Comparison of ENCODE assay signal across 8 cellular contexts in the genomic region with DNA sequence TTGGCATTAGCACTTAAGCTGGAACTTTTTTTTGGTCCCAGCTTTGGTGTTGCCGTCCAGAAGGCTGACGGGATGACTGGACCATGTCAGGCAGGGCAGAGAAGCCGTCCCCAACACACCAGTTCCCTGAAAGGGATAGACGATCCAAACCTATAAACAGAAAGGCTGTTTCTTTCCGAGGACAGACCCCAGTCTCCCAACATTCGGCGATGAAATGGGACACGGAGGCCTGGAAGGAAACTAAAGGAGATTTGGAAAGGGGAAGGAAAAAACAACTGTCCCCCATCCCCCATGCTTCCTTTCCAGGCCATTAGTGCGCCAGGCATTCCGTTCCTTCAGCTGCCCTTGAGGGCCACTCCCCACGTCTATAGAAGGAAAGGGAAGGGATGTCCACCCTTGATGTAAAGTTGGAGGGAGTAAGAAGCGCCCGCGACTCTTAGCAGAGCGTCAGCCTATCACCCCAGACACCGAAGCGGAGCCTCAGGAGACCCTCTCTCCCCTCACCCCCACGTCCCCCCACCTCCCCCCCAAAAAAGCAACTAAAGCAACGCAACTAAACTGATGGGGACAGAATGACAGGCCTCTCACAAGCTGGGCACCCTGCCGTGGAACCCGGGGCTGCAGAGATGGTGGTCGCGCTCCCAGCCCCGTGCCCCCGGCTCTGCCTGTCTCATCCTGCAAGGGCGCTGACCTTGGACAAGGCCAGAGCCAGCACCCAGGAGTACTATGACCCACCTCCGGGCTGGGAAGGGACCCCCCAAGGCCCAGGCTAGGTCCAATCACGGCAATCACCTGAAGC. TPM values are rescaled to one million over a fixed set of nuclear protein-coding genes. Genes with fewer than 3 reads are reported as not detected.
DNase-seq lines count a peak whose midpoint lies in the region; ATAC-seq, FAIRE-seq and TF ChIP-seq lines count a peak whose summit lies in the region.

No MANE protein-coding gene starts in this region.

- H3K9me3 ChIP-seq in K562 (replicated peaks; ENCODE audit: control insufficient read depth, insufficient read depth, low read depth, low read length) (no peaks in the 10 kb centered on the region; the same call in 1 of the 2 replicates), suprapubic skin (no peaks in the 10 kb centered on the region)

- FAIRE-seq in K562 (lab: Jason Lieb, UNC), result no peak

- intact Hi-C loops in K562 (cut with micrococcal nuclease) (loop anchor here (5.0 kb wide), 1 partner anchor 135 kb away; no protein-coding TSS in a partner anchor), left colon (cut with DNase I, micrococcal nuclease) (loop anchor here in 1 of 2 donors (10.0 kb wide), 1 partner anchor 132 kb away; no protein-coding TSS in a partner anchor)

- H3K36me3 ChIP-seq in K562 (ENCODE audit: control insufficient read depth, insufficient read depth, low read length) (peaks cover 9% of the 10 kb centered on the region; the same call in 1 of the 3 replicates), suprapubic skin (no peaks in the 10 kb centered on the region)

- peak overlapping the region; percentile 88 to 92 for H3K9ac ChIP-seq in K562 (ENCODE audit: insufficient read depth in 1 of 2, low read depth in 2 of 2, low read length in 2 of 2)

- CTCF ChIA-PET in K562 (lab: Yijun Ruan, JAX; ENCODE audit: low intra/inter-chr PET ratio), result no interaction called here

- TF ChIP-seq RAD21 in K562 (CRISPR knock-in tag; conservative IDR thresholded peaks at IDR 0.05 in 1 of 2, IDR thresholded peaks at IDR 0.05 in 1 of 2), result no peak

- POLR2A ChIA-PET in K562 (lab: Yijun Ruan, JAX), result interaction anchor here (0.6 to 1.6 kb wide), 9 partner anchors 12 to 348 kb away, joined by 3 to 5 read pairs (median 3); partner anchors contain the start of genes MROH8 and RPN2

- peaks cover 4% of the 10 kb centered on the region for H3K9me1 ChIP-seq in K562 (ENCODE audit: control insufficient read depth, insufficient read depth, low read length)

- H3K79me2 ChIP-seq in K562 (ENCODE audit: control insufficient read depth, insufficient read depth, low read length), result peaks cover 49% of the 10 kb centered on the region

- H3K4me3 ChIP-seq in K562 (peak overlapping the region; percentile 84), suprapubic skin (peak overlapping the region; percentile 87)

- DNase-seq in G401 (ENCODE audit: low spot score), result peak; percentile 31
- DNase-seq in LHCN-M2 (ENCODE audit: low read depth), result peak; percentile 41
- DNase-seq in K562 (ENCODE audit: extremely low read depth in 1 of 4, low spot score in 3 of 4), result peak in 1 of 4 experiments; percentile 39
- DNase-seq in left colon, result peak in 1 of 2 donors; percentile 42
- no peak for DNase-seq in suprapubic skin (ENCODE audit: low spot score in 2 of 2)
- no peak for DNase-seq in HuH-7.5 (ENCODE audit: low spot score)
- no peak for DNase-seq in pons (ENCODE audit: low spot score)

- TF ChIP-seq POLR2A in K562 (conservative IDR thresholded peaks at IDR 0.05) (no peak), suprapubic skin (IDR thresholded peaks at IDR 0.05) (no peak)

- TF ChIP-seq CTCF in K562 (IDR thresholded peaks at IDR 0.05 in 2 of 3, conservative IDR thresholded peaks at IDR 0.05 in 1 of 3; ENCODE audit: insufficient read depth in 2 of 3, low read depth in 1 of 3, low read length in 3 of 3) (no peak), suprapubic skin (IDR thresholded peaks at IDR 0.05) (no peak)

- H3K27ac ChIP-seq in K562 (ENCODE audit: extremely low read depth, low read depth, low read length), result peak overlapping the region; percentile 97
- H3K27ac ChIP-seq in suprapubic skin, result peak overlapping the region; percentile 100

- ATAC-seq in K562 (peak; percentile 29), left colon (peak; percentile 58), HG03108 (IDR thresholded peaks at IDR 0.05; ENCODE audit: unreplicated experiment) (no peak)

- peak overlapping the region; percentile 85 for H3K4me2 ChIP-seq in K562 (ENCODE audit: insufficient read depth, low read length)

- peak overlapping the region; percentile 94 for H2AFZ ChIP-seq in K562 (ENCODE audit: low read depth, low read length)

- H3K27me3 ChIP-seq in K562 (ENCODE audit: control insufficient read depth in 2 of 2, insufficient read depth in 2 of 2, low read length in 2 of 2) (no peaks in the 10 kb centered on the region), suprapubic skin (no peaks in the 10 kb centered on the region)

- no peaks in the 10 kb centered on the region; the same call in 1 of the 2 replicates for H4K20me1 ChIP-seq in K562 (replicated peaks; ENCODE audit: control insufficient read depth, insufficient read depth, low read length)

- no peak for TF ChIP-seq EP300 in K562 (IDR thresholded peaks at IDR 0.05; ENCODE audit: low read length)
- TF ChIP-seq EP300 in suprapubic skin (IDR thresholded peaks at IDR 0.05), result no peak

- in situ Hi-C loops in G401 (cut with HindIII; ENCODE audit: low sequenced_read_pairs), result no loop called here
- in situ Hi-C loops in K562 (cut with MboI), result loop anchor here (5.0 kb wide), 1 partner anchor 255 kb away; no protein-coding TSS in a partner anchor

- under 1% methylated on average over 24 of the region's 28 CpGs for WGBS in K562 (ENCODE audit: insufficient coverage, low coverage, missing lambda C conversion rate)
- WGBS in suprapubic skin, result 2% methylated on average over 19 of the region's 28 CpGs

- BruUV-seq in K562 (replicated peaks; lab: Mats Ljungman, UMichigan), result TSS peak; percentile 78

- H3K4me1 ChIP-seq in K562 (replicated peaks in 1 of 2; ENCODE audit: control insufficient read depth in 2 of 2, insufficient read depth in 2 of 2, low read length in 2 of 2) (peaks cover 28 to 32% of the 10 kb centered on the region in 2 experiments), suprapubic skin (peaks cover 60% of the 10 kb centered on the region)

TF ChIP-seq in K562, 482 proteins besides CTCF, POLR2A, EP300 and RAD21 (continues in another document):
- TF ChIP-seq KAT7 (CRISPR knock-in tag; IDR thresholded peaks at IDR 0.05; ENCODE audit: borderline replicate concordance) (0 out of 2 replicates have a peak, but pooled peaks have one; percentile 48), ZNF707 (CRISPR knock-in tag; conservative IDR thresholded peaks at IDR 0.05) (no peak)
- TF ChIP-seq, protein P1, sequence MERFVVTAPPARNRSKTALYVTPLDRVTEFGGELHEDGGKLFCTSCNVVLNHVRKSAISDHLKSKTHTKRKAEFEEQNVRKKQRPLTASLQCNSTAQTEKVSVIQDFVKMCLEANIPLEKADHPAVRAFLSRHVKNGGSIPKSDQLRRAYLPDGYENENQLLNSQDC (CRISPR knock-in tag; IDR thresholded peaks at IDR 0.05), result no peak

RNA-seq across cellular contexts. Expression of gene BLCAP, which starts 0.6 kb away (rescaled TPM):
- 19.3 and 24.9 TPM in 2 replicates for total RNA-seq in G401 (2014; rRNA removed; shearing (Covaris generic))
- total RNA-seq in LHCN-M2 (2014; rRNA removed) (82.2 and 108 TPM in 2 replicates), K562 (2014; rRNA removed) (20.6 and 24.2 TPM in 2 replicates), K562 (2014; rRNA removed; fragmentation: Illumina TruSeq; extraction: Trizol) (19.6 and 21.0 TPM in 2 replicates), K562 (2015; rRNA removed; fragmentation: Illumina TruSeq; extraction: Trizol) (26.4 and 27.6 TPM in 2 replicates), K562 (2021) (30.1 and 34.0 TPM in 2 replicates), left colon (100 to 1,000 TPM in 1 of 2 donors, 10 to 100 TPM in 1; 98.9 to 104 TPM), suprapubic skin (100 to 1,000 TPM; 126 to 198 (median 136) TPM)
- 86.2 TPM for polyA plus RNA-seq in LHCN-M2 (2012)
- total RNA-seq in K562 (2011; cell fraction: chromatin; rRNA removed; ENCODE audit: low replicate concordance), result 43.7 and 53.8 TPM in 2 replicates
- 36.5 and 40.0 TPM in 2 replicates for total RNA-seq in K562 (2011; cell fraction: nucleolus; rRNA removed)
- 62.1 and 86.8 TPM in 2 replicates for total RNA-seq in K562 (2011; cell fraction: nucleoplasm; rRNA removed)
- polyA plus RNA-seq in K562 (2011; rRNA removed) (29.6 and 41.5 TPM in 2 replicates), K562 (2014; fragmentation: Illumina TruSeq; extraction: Trizol) (31.5 and 31.9 TPM in 2 replicates), K562 (2014; fragmentation: Nextera tagmentation; extraction: Ambion mirVana) (10 to 100 TPM; 16.9 to 17.3 TPM), K562 (2014; rRNA removed) (37.1 and 38.9 TPM in 2 replicates)
- 47.2 and 47.4 TPM in 2 replicates for polyA plus RNA-seq in K562 (2011; cell fraction: cytosol; rRNA removed)
- 31.4 and 37.8 TPM in 2 replicates for polyA plus RNA-seq in K562 (2011; cell fraction: nucleus; rRNA removed)
- 25.2 and 30.6 TPM in 2 replicates for polyA plus RNA-seq in K562 (2012)
- 23.6 and 40.0 TPM in 2 replicates for polyA minus RNA-seq in K562 (2011; rRNA and poly(A)+ RNA removed)
- 11.2 and 17.5 TPM in 2 replicates for polyA minus RNA-seq in K562 (2011; cell fraction: cytosol; rRNA and poly(A)+ RNA removed)
- 9.4 and 10.1 TPM in 2 replicates for polyA minus RNA-seq in K562 (2011; cell fraction: nucleus; rRNA and poly(A)+ RNA removed)

RNA-seq across cellular contexts. Expression of gene NNAT, which starts 6.0 kb away (rescaled TPM):
- total RNA-seq in G401 (2014; rRNA removed; shearing (Covaris generic)), result not detected in 2 replicates
- total RNA-seq in LHCN-M2 (2014; rRNA removed) (0.26 TPM in 1 of 2 replicates, not detected in the other), K562 (2014; rRNA removed) (not detected in 2 replicates), K562 (2014; rRNA removed; fragmentation: Illumina TruSeq; extraction: Trizol) (not detected in 2 replicates), K562 (2015; rRNA removed; fragmentation: Illumina TruSeq; extraction: Trizol) (not detected in 2 replicates), K562 (2021) (0.13 TPM in 1 of 2 replicates, not detected in the other), left colon (1 to 10 TPM in 1 of 2 donors, not detected in 1; 3.4 TPM), suprapubic skin (10 to 100 TPM in 1 of 4 donors, 1 to 10 TPM in 3; 3.0 to 15.2 (median 6.2) TPM)
- polyA plus RNA-seq in LHCN-M2 (2012), result 1.3 TPM
- not detected in 2 replicates for total RNA-seq in K562 (2011; cell fraction: chromatin; rRNA removed; ENCODE audit: low replicate concordance)
- total RNA-seq in K562 (2011; cell fraction: nucleolus; rRNA removed), result not detected in 2 replicates
- not detected in 2 replicates for total RNA-seq in K562 (2011; cell fraction: nucleoplasm; rRNA removed)
- polyA plus RNA-seq in K562 (2011; rRNA removed) (not detected in 2 replicates), K562 (2014; fragmentation: Illumina TruSeq; extraction: Trizol) (not detected in 2 replicates), K562 (2014; fragmentation: Nextera tagmentation; extraction: Ambion mirVana) (not detected), K562 (2014; rRNA removed) (not detected in 2 replicates)
- polyA plus RNA-seq in K562 (2011; cell fraction: cytosol; rRNA removed), result not detected in 2 replicates
- polyA plus RNA-seq in K562 (2011; cell fraction: nucleus; rRNA removed), result not detected in 2 replicates
- polyA plus RNA-seq in K562 (2012), result 0.34 and 0.64 TPM in 2 replicates
- polyA minus RNA-seq in K562 (2011; rRNA and poly(A)+ RNA removed), result not detected in 2 replicates
- polyA minus RNA-seq in K562 (2011; cell fraction: cytosol; rRNA and poly(A)+ RNA removed), result not detected in 2 replicates
- polyA minus RNA-seq in K562 (2011; cell fraction: nucleus; rRNA and poly(A)+ RNA removed), result not detected in 2 replicates

Comparison
In these comparisons a context has a peak if more than half of its experiments do, and no peak if none do; other contexts are left out.
1. DNase-seq: peak in G401 (single experiment) and LHCN-M2 (single experiment); none in suprapubic skin (0 of 2), HuH-7.5 (single experiment) and pons (single experiment).